ENCODE assay signal across 8 cellular contexts in the genomic region with DNA sequence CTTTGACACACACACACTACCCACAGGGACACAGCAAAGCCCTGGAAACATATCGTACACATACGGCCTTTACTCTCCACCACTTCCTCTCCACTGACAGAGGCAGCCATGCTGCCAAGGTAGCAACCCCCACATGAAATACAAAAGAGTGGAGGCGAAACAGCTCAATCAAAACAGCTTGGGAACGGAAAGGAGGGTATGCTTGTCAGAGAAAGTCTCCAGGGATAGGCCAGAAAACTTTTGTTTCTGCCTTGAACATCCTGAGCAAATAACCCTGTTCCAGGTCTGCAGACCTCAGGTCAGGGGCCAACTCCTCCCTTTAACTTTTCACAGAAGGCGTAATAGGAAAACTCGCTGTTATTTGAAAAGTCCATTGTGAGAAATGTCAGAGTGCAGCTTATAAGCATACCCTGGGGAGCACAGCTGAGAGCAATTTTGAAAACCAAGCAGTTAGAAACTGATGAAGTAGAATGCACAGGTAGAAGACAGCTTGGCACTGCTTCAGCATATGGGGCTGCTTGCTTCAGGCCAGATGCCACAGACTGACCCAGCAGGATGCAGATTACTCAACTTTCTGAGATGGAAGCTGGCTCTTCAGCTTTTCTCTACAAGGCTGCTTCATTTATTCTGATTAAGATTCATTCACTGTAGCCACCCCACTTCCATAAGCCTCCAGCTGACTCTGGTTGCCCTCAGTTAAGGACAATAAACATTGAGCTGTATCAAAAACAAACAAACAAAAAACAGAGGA. TPM values are rescaled to one million over a fixed set of nuclear protein-coding genes. Genes with fewer than 3 reads are reported as not detected.
A peak's percentile ranks its signal among the peaks of the same experiment; 100 is the strongest.
DNase-seq lines count a peak whose midpoint lies in the region; FAIRE-seq and TF ChIP-seq lines count a peak whose summit lies in the region.

No MANE protein-coding gene starts in this region.

- H3K9me3 ChIP-seq in HUES48 (ENCODE audit: control insufficient read depth, insufficient read depth, low read length) (no peaks in the 10 kb centered on the region), vagina (no peaks in the 10 kb centered on the region)

- no peak for TF ChIP-seq CTCF in vagina (IDR thresholded peaks at IDR 0.05)

- H3K9me3 Mint-ChIP-seq in activated naive CD4-positive, alpha-beta T cell treated with anti-CD3 and anti-CD28 coated beads for 36 hours: no peaks in the 10 kb centered on the region

- H3K36me3 ChIP-seq in HUES48 (ENCODE audit: control insufficient read depth, insufficient read depth, low read length) (peaks cover 23% of the 10 kb centered on the region), vagina (no peaks in the 10 kb centered on the region), H7 (replicated peaks; ENCODE audit: control insufficient read depth, insufficient read depth, low read length) (peaks cover 2% of the 10 kb centered on the region; the same call in 1 of the 2 replicates)

- H3K4me1 ChIP-seq in HUES48 (ENCODE audit: control insufficient read depth, insufficient read depth, low read length): peaks cover 45% of the 10 kb centered on the region
- peaks cover 62% of the 10 kb centered on the region for H3K4me1 ChIP-seq in vagina

- H3K27ac Mint-ChIP-seq in activated naive CD4-positive, alpha-beta T cell treated with anti-CD3 and anti-CD28 coated beads for 36 hours: peak overlapping the region; percentile 90

- CTCF ChIA-PET in activated naive CD4-positive, alpha-beta T cell treated with anti-CD3 and anti-CD28 coated beads for 36 hours (lab: Charles Lee): interaction anchor here (1.0 to 5.9 kb wide), 3 partner anchors 17 to 88 kb away, joined by 3 to 45 read pairs (median 5); no protein-coding TSS in a partner anchor

- peaks cover 78% of the 10 kb centered on the region for H3K4me1 Mint-ChIP-seq in activated naive CD4-positive, alpha-beta T cell treated with anti-CD3 and anti-CD28 coated beads for 36 hours (ENCODE audit: low read depth)

- H3K27me3 Mint-ChIP-seq in activated naive CD4-positive, alpha-beta T cell treated with anti-CD3 and anti-CD28 coated beads for 36 hours (ENCODE audit: low read depth): no peaks in the 10 kb centered on the region

- H3K27me3 ChIP-seq in HUES48 (ENCODE audit: control insufficient read depth, insufficient read depth, low read length): no peaks in the 10 kb centered on the region
- H3K27me3 ChIP-seq in vagina: no peaks in the 10 kb centered on the region
- no peaks in the 10 kb centered on the region for H3K27me3 ChIP-seq in H7 (ENCODE audit: control insufficient read depth, insufficient read depth, low read length)

- no peaks in the 10 kb centered on the region for H3K36me3 Mint-ChIP-seq in activated naive CD4-positive, alpha-beta T cell treated with anti-CD3 and anti-CD28 coated beads for 36 hours (ENCODE audit: low read depth)

- H3K4me3 ChIP-seq in HUES48 (ENCODE audit: low read depth, low read length) (no peak overlapping the region), vagina (no peak overlapping the region), H7 (ENCODE audit: insufficient read depth, low read depth, low read length) (no peak overlapping the region)

- DNase-seq in GM12891 (ENCODE audit: insufficient read length, low spot score) (no peak), left kidney (ENCODE audit: low read depth, low spot score) (peak; percentile 11), vagina (ENCODE audit: extremely low spot score in 2 of 2) (no peak), hepatic stellate cell (ENCODE audit: low spot score) (no peak), NCI-H1694 (lab: John Stamatoyannopoulos, UW) (no peak), H7 (no peak)
- DNase-seq in activated naive CD4-positive, alpha-beta T cell treated with anti-CD3 and anti-CD28 coated beads for 36 hours: peak; percentile 49

- no peak for FAIRE-seq in GM12891 (lab: Jason Lieb, UNC)

- H3K4me3 Mint-ChIP-seq in activated naive CD4-positive, alpha-beta T cell treated with anti-CD3 and anti-CD28 coated beads for 36 hours: peak overlapping the region; percentile 70

- TF ChIP-seq POLR2A in GM12891 (IDR thresholded peaks at IDR 0.05; ENCODE audit: low read depth, low read length) (peak; percentile 45; the same call in 1 of the 2 replicates), vagina (IDR thresholded peaks at IDR 0.05) (no peak)

- no peak overlapping the region for H3K9ac ChIP-seq in HUES48 (ENCODE audit: low read depth, low read length)

- H3K27ac ChIP-seq in HUES48 (ENCODE audit: low read depth, low read length): peak overlapping the region; percentile 37
- peak overlapping the region; percentile 60 for H3K27ac ChIP-seq in vagina

- intact Hi-C loops in activated naive CD4-positive, alpha-beta T cell treated with anti-CD3 and anti-CD28 coated beads for 36 hours (cut with micrococcal nuclease): loop anchor here (1.0 to 5.0 kb wide), 4 partner anchors 18 to 347 kb away; a partner anchor contains a TSS
- intact Hi-C loops in vagina (cut with DNase I): no loop called here

TF ChIP-seq in GM12891, 5 proteins besides CTCF, POLR2A, EP300 and RAD21:
- TF ChIP-seq PAX5 (IDR thresholded peaks at IDR 0.05; ENCODE audit: insufficient read depth, low read length, severe bottlenecking): no peak
- peak; percentile 81 for TF ChIP-seq SPI1 (IDR thresholded peaks at IDR 0.05; ENCODE audit: low read depth, low read length)
- no peak for TF ChIP-seq POLR2AphosphoS5 (IDR thresholded peaks at IDR 0.05; ENCODE audit: low read depth, low read length)
- no peak for TF ChIP-seq POU2F2 (IDR thresholded peaks at IDR 0.05; ENCODE audit: low read depth, low read length)
- TF ChIP-seq TAF1 (IDR thresholded peaks at IDR 0.05; ENCODE audit: low read depth, low read length): peak; percentile 24; the same call in 1 of the 2 replicates

RNA-seq across cellular contexts. Expression of a gene that starts 18.0 kb away (rescaled TPM):
- 18.1 TPM for polyA plus RNA-seq in GM12891 (2012; ENCODE audit: low read depth, missing spikeins)
- total RNA-seq in activated naive CD4-positive, alpha-beta T cell treated with anti-CD3 and anti-CD28 coated beads for 36 hours: 10 to 100 TPM; 22.6 to 24.2 TPM
- 50.6 TPM for total RNA-seq in vagina
- total RNA-seq in H7 (2014; rRNA removed; shearing (Covaris generic)): 68.5 and 84.0 TPM in 2 replicates

RNA-seq across cellular contexts. Expression of a gene that starts 18.4 kb away (rescaled TPM):
- polyA plus RNA-seq in GM12891 (2012; ENCODE audit: low read depth, missing spikeins): 13.2 TPM
- total RNA-seq in activated naive CD4-positive, alpha-beta T cell treated with anti-CD3 and anti-CD28 coated beads for 36 hours: 10 to 100 TPM; 12.1 to 13.4 TPM
- total RNA-seq in vagina: 24.8 TPM
- 41.9 and 50.9 TPM in 2 replicates for total RNA-seq in H7 (2014; rRNA removed; shearing (Covaris generic))

RNA-seq across cellular contexts. Expression of a gene that starts 33.9 kb away (rescaled TPM):
- 0.21 TPM for polyA plus RNA-seq in GM12891 (2012; ENCODE audit: low read depth, missing spikeins)
- under 1 TPM; 0.19 to 0.27 TPM for total RNA-seq in activated naive CD4-positive, alpha-beta T cell treated with anti-CD3 and anti-CD28 coated beads for 36 hours
- 6.4 TPM for total RNA-seq in vagina
- 0.94 and 2.2 TPM in 2 replicates for total RNA-seq in H7 (2014; rRNA removed; shearing (Covaris generic))

Comparison
In these comparisons a context has a peak if more than half of its experiments do, and no peak if none do; other contexts are left out.
1. DNase-seq: peak in activated naive CD4-positive, alpha-beta T cell treated with anti-CD3 and anti-CD28 coated beads for 36 hours (single experiment) and left kidney (single experiment); none in GM12891 (single experiment), vagina (0 of 2), hepatic stellate cell (single experiment), NCI-H1694 (single experiment) and H7 (single experiment).